In the genomic region with DNA sequence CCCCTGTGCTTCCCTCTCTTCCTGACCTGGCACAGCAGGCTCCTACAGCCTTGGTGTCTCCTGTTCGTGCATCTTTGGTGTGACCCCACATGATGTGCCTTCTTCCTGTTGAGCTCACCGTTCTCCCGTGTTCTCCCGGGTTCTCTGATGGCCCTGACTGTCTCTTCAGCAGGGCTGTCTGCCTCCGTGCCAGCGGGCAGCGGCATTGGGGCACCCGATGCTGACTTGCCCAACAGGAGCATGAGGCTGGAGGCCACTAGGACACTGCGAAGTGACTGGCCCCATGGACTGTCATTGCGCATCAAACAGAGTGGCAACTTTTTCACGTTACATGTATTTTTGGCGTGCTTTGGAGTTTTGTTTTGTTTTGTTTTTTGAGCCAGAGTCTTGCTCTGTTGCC, we compare ENCODE assay signal across 24 cellular contexts.
"Had no signal": no experiment of that assay in that cellular context is flagged by ENCODE, and none has a peak within 500 bp of the region (broad histone marks: within the 10 kb centered on the region; RNA-seq: fewer than 3 reads in every experiment).

No MANE protein-coding gene starts in this region.

- H3K4me1 Mint-ChIP-seq: brain, endodermal cell had no signal

- H3K27me3 Mint-ChIP-seq: activated B cell treated with CpG ODN at 0.5 μM for 24 hours; activated CD8-positive, alpha-beta T cell treated with anti-CD3 and anti-CD28 coated beads for 36 hours; activated naive CD4-positive, alpha-beta T cell treated with anti-CD3 and anti-CD28 coated beads, Interleukin-2, amount 50 U/mL, for 24 hours; activated naive CD8-positive, alpha-beta T cell treated with anti-CD3 and anti-CD28 coated beads, Interleukin-2, amount 10 ng/mL, durations not matched to agents 7 days and 5 days; activated T-helper 17 cell treated with anti-CD3 and anti-CD28 coated beads, Interleukin-2, amount 50 U/mL, for 72 hours; central memory CD8-positive, alpha-beta T cell; dendritic cell treated with granulocyte-macrophage colony-stimulating factor and Interleukin-4, amounts not matched to agents 40 ng/mL and 50 ng/mL, for 4 days; T-helper 17 cell had no signal

- H3K27ac Mint-ChIP-seq: activated B cell treated with CpG ODN at 0.5 μM for 24 hours; activated CD8-positive, alpha-beta T cell treated with anti-CD3 and anti-CD28 coated beads for 36 hours; activated naive CD4-positive, alpha-beta T cell treated with anti-CD3 and anti-CD28 coated beads for 36 hours; activated naive CD4-positive, alpha-beta T cell treated with anti-CD3 and anti-CD28 coated beads, Interleukin-2, amount 50 U/mL, for 24 hours; activated naive CD8-positive, alpha-beta T cell treated with anti-CD3 and anti-CD28 coated beads, Interleukin-2, amount 10 ng/mL, durations not matched to agents 7 days and 5 days; brain; dendritic cell treated with granulocyte-macrophage colony-stimulating factor and Interleukin-4, amounts not matched to agents 40 ng/mL and 50 ng/mL, for 4 days; T-helper 17 cell; T-helper 2 cell treated with Interferon-gamma antibody and Interleukin-4, amounts not matched to agents 5 μg/mL and 100 μg/mL, for 36 hours had no signal

- ATAC-seq: activated CD4-positive, CD25-positive, alpha-beta regulatory T cell treated with anti-CD3 and anti-CD28 coated beads, Interleukin-2, amount 50 U/mL, for 24 hours; activated T-cell treated with anti-CD3 and anti-CD28 coated beads, Interleukin-2, amount 50 U/mL, for 4 hours; esophagus mucosa; T-helper 17 cell had no signal

- H3K9me3 Mint-ChIP-seq: activated B cell treated with CpG ODN at 0.5 μM for 24 hours; activated CD8-positive, alpha-beta T cell treated with anti-CD3 and anti-CD28 coated beads for 36 hours; activated naive CD4-positive, alpha-beta T cell treated with anti-CD3 and anti-CD28 coated beads for 36 hours; activated naive CD4-positive, alpha-beta T cell treated with anti-CD3 and anti-CD28 coated beads, Interleukin-2, amount 50 U/mL, for 24 hours; activated naive CD8-positive, alpha-beta T cell treated with anti-CD3 and anti-CD28 coated beads, Interleukin-2, amount 10 ng/mL, durations not matched to agents 7 days and 5 days; activated T-cell treated with anti-CD3 and anti-CD28 coated beads, Interleukin-2, amount 50 U/mL, for 4 hours; activated T-helper 17 cell treated with anti-CD3 and anti-CD28 coated beads, Interleukin-2, amount 50 U/mL, for 72 hours; brain; central memory CD8-positive, alpha-beta T cell; dendritic cell treated with granulocyte-macrophage colony-stimulating factor and Interleukin-4, amounts not matched to agents 40 ng/mL and 50 ng/mL, for 4 days; endodermal cell; T-helper 2 cell treated with Interferon-gamma antibody and Interleukin-4, amounts not matched to agents 5 μg/mL and 100 μg/mL, for 36 hours had no signal

- H3K4me3 Mint-ChIP-seq: activated B cell treated with CpG ODN at 0.5 μM for 24 hours; activated CD8-positive, alpha-beta T cell treated with anti-CD3 and anti-CD28 coated beads for 36 hours; activated naive CD4-positive, alpha-beta T cell treated with anti-CD3 and anti-CD28 coated beads for 36 hours; activated naive CD4-positive, alpha-beta T cell treated with anti-CD3 and anti-CD28 coated beads, Interleukin-2, amount 50 U/mL, for 24 hours; activated naive CD8-positive, alpha-beta T cell treated with anti-CD3 and anti-CD28 coated beads, Interleukin-2, amount 10 ng/mL, durations not matched to agents 7 days and 5 days; activated T-cell treated with anti-CD3 and anti-CD28 coated beads, Interleukin-2, amount 50 U/mL, for 4 hours; activated T-helper 17 cell treated with anti-CD3 and anti-CD28 coated beads, Interleukin-2, amount 50 U/mL, for 72 hours; brain; central memory CD8-positive, alpha-beta T cell; dendritic cell treated with granulocyte-macrophage colony-stimulating factor and Interleukin-4, amounts not matched to agents 40 ng/mL and 50 ng/mL, for 4 days; endodermal cell; T-helper 17 cell; T-helper 2 cell treated with Interferon-gamma antibody and Interleukin-4, amounts not matched to agents 5 μg/mL and 100 μg/mL, for 36 hours had no signal

- DNase-seq: activated B cell treated with CpG ODN at 0.5 μM for 24 hours; activated CD4-positive, alpha-beta T cell treated with anti-CD3 and anti-CD28 coated beads, Interleukin-2, amount 50 U/mL, for 1 hour; activated CD8-positive, alpha-beta memory T cell treated with anti-CD3 and anti-CD28 coated beads for 24 hours; activated CD8-positive, alpha-beta T cell treated with anti-CD3 and anti-CD28 coated beads for 36 hours; activated effector memory CD4-positive, alpha-beta T cell treated with Interleukin-2 at 50 U/mL for 16 hours; activated gamma-delta T cell treated with Interleukin-2 at 50 U/mL for 16 hours; activated naive CD4-positive, alpha-beta T cell treated with anti-CD3 and anti-CD28 coated beads for 36 hours; activated naive CD8-positive, alpha-beta T cell treated with anti-CD3 and anti-CD28 coated beads, Interleukin-2, amount 10 ng/mL, durations not matched to agents 7 days and 5 days; activated T-cell treated with anti-CD3 and anti-CD28 coated beads, Interleukin-2, amount 50 U/mL, for 4 hours; dorsolateral prefrontal cortex; effector memory CD4-positive, alpha-beta T cell; endodermal cell; T-helper 1 cell; T-helper 17 cell; T1000; WERI-Rb-1 had no signal
